In genomic region chr18:62844850-62845643, GRCh38 we compare ENCODE assay signal across 7 cellular contexts.
DNase-seq lines count a peak whose midpoint lies in the region; ATAC-seq and TF ChIP-seq lines count a peak whose summit lies in the region.

No MANE protein-coding gene starts in this region.

- no peak overlapping the region for H3K9ac ChIP-seq in PC-3 (ENCODE audit: low read length)

- H3K79me2 ChIP-seq in PC-3 (ENCODE audit: low read length) = no peaks in the 10 kb centered on the region

- H3K27me3 ChIP-seq in PC-3 (ENCODE audit: low read length) = no peaks in the 10 kb centered on the region

- H2AFZ ChIP-seq in PC-3 (ENCODE audit: low read length) = no peak overlapping the region

- intact Hi-C loops in PC-3 (cut with micrococcal nuclease) = loop anchor here (5.0 kb wide), 1 partner anchor 38 kb away; no protein-coding TSS in a partner anchor

- BruUV-seq in PC-3 (replicated peaks; lab: Mats Ljungman, UMichigan) = no TSS peak

- no peaks in the 10 kb centered on the region for H3K36me3 ChIP-seq in PC-3 (ENCODE audit: low read depth, low read length)

- ATAC-seq in GM18907 (IDR thresholded peaks at IDR 0.05; ENCODE audit: unreplicated experiment) (peak; percentile 66), GM21723 (IDR thresholded peaks at IDR 0.05; ENCODE audit: unreplicated experiment) (peak; percentile 73), HG03571 (IDR thresholded peaks at IDR 0.05; ENCODE audit: unreplicated experiment) (peak; percentile 68), PC-3 (no peak)
- ATAC-seq in natural killer cell treated with Interleukin-12 subunit alpha and Interleukin-12 subunit beta and Interleukin-15 and Interleukin-18, amount 100 ng/mL, for 72 hours = peak; percentile 65 to 83

- DNase-seq in natural killer cell treated with Interleukin-12 subunit alpha and Interleukin-12 subunit beta and Interleukin-15 and Interleukin-18, amount 100 ng/mL, for 72 hours (ENCODE audit: low spot score) = no peak
- no peak for DNase-seq in PC-3
- DNase-seq in NCI-H2227 (lab: John Stamatoyannopoulos, UW; ENCODE audit: unreplicated experiment) = no peak
- DNase-seq in NCI-H1105 (lab: John Stamatoyannopoulos, UW) = no peak

- no peak for TF ChIP-seq CTCF in PC-3 (conservative IDR thresholded peaks at IDR 0.05; ENCODE audit: low read depth, low read length)

- peak overlapping the region; percentile 68 for H3K4me3 Mint-ChIP-seq in natural killer cell treated with Interleukin-12 subunit alpha and Interleukin-12 subunit beta and Interleukin-15 and Interleukin-18, amount 100 ng/mL, for 72 hours

- POLR2A ChIA-PET in PC-3 (lab: Charles Lee; ENCODE audit: unreplicated experiment) = no interaction called here

- H3K9me2 ChIP-seq in PC-3 (replicated peaks; ENCODE audit: low read length) = no peaks in the 10 kb centered on the region

- no peaks in the 10 kb centered on the region for H4K20me1 ChIP-seq in PC-3 (ENCODE audit: low read length)

- H3K4me3 ChIP-seq in PC-3 (ENCODE audit: low read length) = no peak overlapping the region

- no peaks in the 10 kb centered on the region for H3K36me3 Mint-ChIP-seq in natural killer cell treated with Interleukin-12 subunit alpha and Interleukin-12 subunit beta and Interleukin-15 and Interleukin-18, amount 100 ng/mL, for 72 hours

- H3K27ac Mint-ChIP-seq in natural killer cell treated with Interleukin-12 subunit alpha and Interleukin-12 subunit beta and Interleukin-15 and Interleukin-18, amount 100 ng/mL, for 72 hours = peak overlapping the region; percentile 20 to 71

- CTCF ChIA-PET in PC-3 (lab: Charles Lee) = no interaction called here

- H3K27ac ChIP-seq in PC-3 (ENCODE audit: low read length) = no peak overlapping the region

- no peaks in the 10 kb centered on the region for H3K9me3 ChIP-seq in PC-3 (ENCODE audit: low read length)

- H3K4me1 ChIP-seq in PC-3 (ENCODE audit: insufficient read depth, low read length) = peaks cover 20% of the 10 kb centered on the region

- H3K27me3 Mint-ChIP-seq in natural killer cell treated with Interleukin-12 subunit alpha and Interleukin-12 subunit beta and Interleukin-15 and Interleukin-18, amount 100 ng/mL, for 72 hours = no peaks in the 10 kb centered on the region

- no peaks in the 10 kb centered on the region for H3K9me3 Mint-ChIP-seq in natural killer cell treated with Interleukin-12 subunit alpha and Interleukin-12 subunit beta and Interleukin-15 and Interleukin-18, amount 100 ng/mL, for 72 hours

- no peak overlapping the region for H3K4me2 ChIP-seq in PC-3 (ENCODE audit: low read length)

- H3F3A ChIP-seq in PC-3 (ENCODE audit: low read length, unreplicated experiment) = no peaks in the 10 kb centered on the region

- H3K4me1 Mint-ChIP-seq in natural killer cell treated with Interleukin-12 subunit alpha and Interleukin-12 subunit beta and Interleukin-15 and Interleukin-18, amount 100 ng/mL, for 72 hours (ENCODE audit: low read depth in 2 of 2) = peaks cover 16 to 29% of the 10 kb centered on the region in 2 donors
